ENCODE assay signal across 8 cellular contexts in genomic region chr7:82481499-82482097, GRCh38. TPM values are rescaled to one million over a fixed set of nuclear protein-coding genes. Genes with fewer than 3 reads are reported as not detected.
DNase-seq lines count a peak whose midpoint lies in the region; ATAC-seq, FAIRE-seq and TF ChIP-seq lines count a peak whose summit lies in the region.

No MANE protein-coding gene starts in this region.

- H2AFZ ChIP-seq in MM.1S (ENCODE audit: low read length) = no peak overlapping the region

- H3K79me2 ChIP-seq in MM.1S (ENCODE audit: low read length) = no peaks in the 10 kb centered on the region

- H3K27me3 Mint-ChIP-seq in Calu3 (ENCODE audit: unreplicated experiment) = no peaks in the 10 kb centered on the region

- no peaks in the 10 kb centered on the region for H3K4me1 ChIP-seq in MM.1S (ENCODE audit: low read length)

- H3K27ac Mint-ChIP-seq in Calu3 (ENCODE audit: unreplicated experiment) = no peak overlapping the region

- no peak for ATAC-seq in GM19455 (IDR thresholded peaks at IDR 0.05; ENCODE audit: unreplicated experiment)

- no peak overlapping the region for H3K4me3 Mint-ChIP-seq in Calu3 (ENCODE audit: low read depth, unreplicated experiment)

- H3K9ac ChIP-seq in MM.1S (ENCODE audit: low read length) = no peak overlapping the region

- H3K9me3 Mint-ChIP-seq in Calu3 (ENCODE audit: low read depth, unreplicated experiment) = no peaks in the 10 kb centered on the region

- TF ChIP-seq CTCF in Calu3 (IDR thresholded peaks at IDR 0.05; ENCODE audit: unreplicated experiment) (peak; percentile 37), MM.1S (IDR thresholded peaks at IDR 0.05; ENCODE audit: low read length) (peak; percentile 70), brain microvascular endothelial cell (IDR thresholded peaks at IDR 0.05; ENCODE audit: low read depth, low read length, missing control alignments) (peak; percentile 64)

- in situ Hi-C loops in brain microvascular endothelial cell (cut with HindIII; ENCODE audit: low pct_ligation_motif_present, low sequenced_read_pairs) = no loop called here

- H4K20me1 ChIP-seq in MM.1S (ENCODE audit: insufficient read depth, low read length) = no peaks in the 10 kb centered on the region

- H3K4me1 Mint-ChIP-seq in Calu3 (ENCODE audit: low read depth, unreplicated experiment) = no peaks in the 10 kb centered on the region

- no peaks in the 10 kb centered on the region for H3K9me2 ChIP-seq in MM.1S (replicated peaks; ENCODE audit: insufficient read depth, low read length)

- H3K4me3 ChIP-seq in MM.1S (ENCODE audit: low read length) = no peak overlapping the region
- H3K4me3 ChIP-seq in brain microvascular endothelial cell (ENCODE audit: low read depth, low read length) = no peak overlapping the region

- no peaks in the 10 kb centered on the region for H3K9me3 ChIP-seq in MM.1S (replicated peaks; ENCODE audit: insufficient read depth, low read length)

- peak; percentile 87 for FAIRE-seq in GM19239 (lab: Jason Lieb, UNC)

- no peak overlapping the region for H3K4me2 ChIP-seq in MM.1S (ENCODE audit: low read depth, low read length)

- H3K27me3 ChIP-seq in MM.1S (replicated peaks; ENCODE audit: insufficient read depth, low read length) = no peaks in the 10 kb centered on the region
- no peaks in the 10 kb centered on the region for H3K27me3 ChIP-seq in brain microvascular endothelial cell (replicated peaks)

- no TSS peak for BruUV-seq in Calu3 (replicated peaks; lab: Mats Ljungman, UMichigan)

- intact Hi-C loops in Calu3 (cut with micrococcal nuclease; ENCODE audit: unreplicated experiment) = loop anchor here (2.0 to 10.0 kb wide), 3 partner anchors 91 to 437 kb away; no protein-coding TSS in a partner anchor

- H3F3A ChIP-seq in MM.1S (ENCODE audit: insufficient read depth, low read length) = no peaks in the 10 kb centered on the region

- no peaks in the 10 kb centered on the region for H3K36me3 Mint-ChIP-seq in Calu3 (ENCODE audit: insufficient read depth, unreplicated experiment)

- DNase-seq in Calu3 (no peak), GM19239 (ENCODE audit: insufficient read length, low spot score) (no peak), MM.1S (peak; percentile 32), brain microvascular endothelial cell (no peak), lung microvascular endothelial cell (ENCODE audit: low read depth in 2 of 2) (peak; percentile 42 to 56), T-helper 9 cell (no peak)
- no peak for DNase-seq in stimulated activated CD4-positive, alpha-beta T cell treated with anti-CD3 and anti-CD28 coated beads, Interleukin-12 subunit alpha, Interleukin-12 subunit beta, amount 100 ng/mL, for 4 hours

- H3K27ac ChIP-seq in MM.1S (ENCODE audit: low read length) (no peak overlapping the region), brain microvascular endothelial cell (no peak overlapping the region)

- CTCF ChIA-PET in Calu3 (lab: Charles Lee) = interaction anchor here (1.2 kb wide), 1 partner anchor 247 kb away, joined by 5 read pairs; no protein-coding TSS in a partner anchor

- H3K36me3 ChIP-seq in MM.1S (replicated peaks; ENCODE audit: insufficient read depth, low read length) = no peaks in the 10 kb centered on the region
- H3K36me3 ChIP-seq in brain microvascular endothelial cell (replicated peaks) = no peaks in the 10 kb centered on the region

RNA-seq across cellular contexts. Expression of gene CACNA2D1, which starts 38.0 kb away (rescaled TPM):
- total RNA-seq in Calu3 (2022) = 10.1 and 10.4 TPM in 2 replicates
- 4.6 and 7.6 TPM in 2 replicates for total RNA-seq in lung microvascular endothelial cell

Comparison
In these comparisons a context has a peak if more than half of its experiments do, and no peak if none do; other contexts are left out.
1. DNase-seq: peak in MM.1S (single experiment) and lung microvascular endothelial cell (2 of 2); none in Calu3 (single experiment), GM19239 (single experiment), brain microvascular endothelial cell (single experiment), T-helper 9 cell (single experiment) and stimulated activated CD4-positive, alpha-beta T cell treated with anti-CD3 and anti-CD28 coated beads, Interleukin-12 subunit alpha, Interleukin-12 subunit beta, amount 100 ng/mL, for 4 hours (single experiment).
2. Peak in every context shown above with its lines, with median percentiles within 50 percentile points of each other: CTCF ChIP-seq.